ENCODE assay signal across 9 cellular contexts in the genomic region with DNA sequence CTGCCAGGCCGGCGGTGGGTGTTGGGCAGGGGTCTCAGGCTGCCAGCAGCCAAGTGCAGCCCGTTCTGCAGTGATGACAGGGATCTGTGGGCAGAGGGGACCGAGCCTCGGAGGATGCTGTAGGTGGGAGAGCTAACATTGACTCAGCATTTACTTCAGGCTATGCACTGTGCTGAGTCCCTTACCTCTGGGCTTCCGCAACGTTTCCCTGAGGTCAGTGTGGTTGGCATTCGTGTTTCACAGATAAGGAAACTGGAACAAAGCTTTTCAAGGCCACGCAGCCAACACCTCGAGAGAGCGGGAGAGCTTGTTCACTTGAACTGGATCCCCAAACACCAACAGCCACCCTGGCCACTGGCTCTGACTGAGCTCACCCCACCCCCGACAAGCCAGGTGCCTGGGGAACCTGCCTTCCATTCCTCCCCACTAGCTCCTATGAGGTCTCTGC. TPM values are rescaled to one million over a fixed set of nuclear protein-coding genes. Genes with fewer than 3 reads are reported as not detected.
DNase-seq lines count a peak whose midpoint lies in the region; ATAC-seq, FAIRE-seq and TF ChIP-seq lines count a peak whose summit lies in the region.
"Had no signal": no experiment of that assay in that cellular context is flagged by ENCODE, and none has a peak within 500 bp of the region (broad histone marks: within the 10 kb centered on the region; RNA-seq: fewer than 3 reads in every experiment).

No MANE protein-coding gene starts in this region.

- peak; percentile 41 for ATAC-seq in HG02852 (IDR thresholded peaks at IDR 0.05; ENCODE audit: unreplicated experiment)
- ATAC-seq in T-helper 17 cell: peak; percentile 63
- no peak for ATAC-seq in HG02870 (IDR thresholded peaks at IDR 0.05; ENCODE audit: unreplicated experiment)

- H3K23ac ChIP-seq in H1 (ENCODE audit: insufficient read length): no peak overlapping the region

- H3K9ac ChIP-seq in H1 (replicated peaks in 1 of 4; ENCODE audit: extremely low read depth in 1 of 4, low read depth in 3 of 4, low read length in 3 of 4) (peak overlapping the region in 1 of 4 experiments; percentile 32; a peak in 2 of 7 replicates), neural cell (ENCODE audit: low read length) (peak overlapping the region; percentile 69)

- H2AK5ac ChIP-seq in H1 (ENCODE audit: low read depth, low read length): 0 out of 2 replicates have a peak overlapping the region, but pooled peaks have one; percentile 68

- peak; percentile 63 for DNase-seq in G401 (ENCODE audit: low spot score)
- DNase-seq in T-helper 17 cell: peak in 1 of 3 donors; percentile 51
- DNase-seq in H1 (ENCODE audit: low read depth in 1 of 2, low spot score in 2 of 2): no peak
- no peak for DNase-seq in hepatic stellate cell (ENCODE audit: low spot score)
- no peak for DNase-seq in SK-N-DZ (ENCODE audit: low spot score)

- peak overlapping the region; percentile 97; the same call in 1 of the 2 replicates for H2BK15ac ChIP-seq in H1 (ENCODE audit: low read length)

- H3K4me3 ChIP-seq in H1 (ENCODE audit: extremely low read depth in 1 of 4, insufficient read depth in 2 of 4, low read depth in 3 of 4, low read length in 4 of 4) (peak overlapping the region; percentile 47 to 66 (median 58)), neural cell (ENCODE audit: low read length) (peak overlapping the region; percentile 75)

- H3K4me1 ChIP-seq in H1 (replicated peaks in 1 of 4; ENCODE audit: control insufficient read depth in 3 of 4, insufficient read depth in 4 of 4, low read length in 3 of 4): peaks cover 3 to 10% (median 7%) of the 10 kb centered on the region in 4 experiments

- H3K23me2 ChIP-seq in H1 (ENCODE audit: low read depth, low read length): peaks cover 19% of the 10 kb centered on the region

- TF ChIP-seq EP300 in H1 (IDR thresholded peaks at IDR 0.05; ENCODE audit: borderline replicate concordance in 1 of 2, low read depth in 2 of 2, low read length in 2 of 2): no peak
- TF ChIP-seq EP300 in neural cell (conservative IDR thresholded peaks at IDR 0.05; ENCODE audit: poor library complexity, severe bottlenecking): no peak

- H3K36me3 ChIP-seq in H1 (ENCODE audit: control insufficient read depth in 2 of 4, insufficient read depth in 4 of 4, low read length in 3 of 4) (no peaks in the 10 kb centered on the region), neural cell (ENCODE audit: insufficient read depth, low read length) (no peaks in the 10 kb centered on the region)

- WGBS in H1 (ENCODE audit: extremely low coverage in 1 of 2, insufficient coverage in 1 of 2, insufficient read length in 1 of 2, insufficient replicate concordance in 2 of 2, low coverage in 1 of 2, low lambda C conversion rate in 2 of 2, missing lambda C conversion rate in 1 of 2), 2 experiments: 48% methylated on average over 12 of the region's 12 CpGs; no CpG with 5 or more reads in 1 of the 2 experiments

- CTCF ChIA-PET in H1 (lab: Charles Lee; ENCODE audit: partially characterized antibody): interaction anchor here (0.9 to 1.3 kb wide), 2 partner anchors 17 to 35 kb away, joined by 3 to 4 read pairs; no protein-coding TSS in a partner anchor

- H2BK120ac ChIP-seq in H1 (replicated peaks; ENCODE audit: low read depth, low read length): no peak overlapping the region

- H3K18ac ChIP-seq in H1 (ENCODE audit: extremely low read depth, low read length): no peak overlapping the region

- TF ChIP-seq RAD21 in H1 (IDR thresholded peaks at IDR 0.05 in 1 of 2, conservative IDR thresholded peaks at IDR 0.05 in 1 of 2; ENCODE audit: low read depth in 2 of 2, low read length in 2 of 2) (no peak), neural cell (conservative IDR thresholded peaks at IDR 0.05) (no peak)

- H4K5ac ChIP-seq in H1 (ENCODE audit: insufficient read length, low read depth, low read length): no peak overlapping the region

- in situ Hi-C loops in G401 (cut with HindIII; ENCODE audit: low sequenced_read_pairs): no loop called here

- POLR2A ChIA-PET in H1 (lab: Charles Lee; ENCODE audit: partially characterized antibody): interaction anchor here (1.4 kb wide), 1 partner anchor 13 kb away, joined by 6 read pairs; no protein-coding TSS in a partner anchor

- H2BK5ac ChIP-seq in H1 (ENCODE audit: low read depth, low read length): no peak overlapping the region; the same call in 1 of the 2 replicates

- H3K36me3 Mint-ChIP-seq in T-helper 17 cell (ENCODE audit: low read depth): no peaks in the 10 kb centered on the region

- H3K9me3 ChIP-seq in T-helper 17 cell (ENCODE audit: control insufficient read depth, low read length, poor library complexity, severe bottlenecking) (no peaks in the 10 kb centered on the region), H1 (ENCODE audit: insufficient read depth in 2 of 2, low read depth in 1 of 2, low read length in 1 of 2) (no peaks in the 10 kb centered on the region), neural cell (ENCODE audit: low read length) (no peaks in the 10 kb centered on the region)

- H2BK20ac ChIP-seq in H1 (ENCODE audit: low read length): no peak overlapping the region

- H3K27ac Mint-ChIP-seq in T-helper 17 cell: peak overlapping the region; percentile 83

- no peak overlapping the region for H3K4ac ChIP-seq in H1 (replicated peaks; ENCODE audit: insufficient read length, low read depth, low read length)

- H3K4me1 Mint-ChIP-seq in T-helper 17 cell: peaks cover 5% of the 10 kb centered on the region

- H3K79me2 ChIP-seq in H1 (ENCODE audit: control insufficient read depth in 1 of 2, insufficient read depth in 2 of 2, low read length in 2 of 2) (no peaks in the 10 kb centered on the region), neural cell (replicated peaks; ENCODE audit: insufficient read depth, low read length) (no peaks in the 10 kb centered on the region)

- H3K4me2 ChIP-seq in H1 (ENCODE audit: insufficient read depth in 1 of 2, low read depth in 2 of 2, low read length in 2 of 2): peak overlapping the region; percentile 84 to 91
- H3K4me2 ChIP-seq in neural cell (ENCODE audit: low read length): no peak overlapping the region

- H2BK12ac ChIP-seq in H1 (ENCODE audit: low read depth, low read length): peak overlapping the region; percentile 80; the same call in 1 of the 2 replicates

- H3K79me1 ChIP-seq in H1 (ENCODE audit: low read depth, low read length): no peaks in the 10 kb centered on the region

- no peak for TF ChIP-seq POLR2A in H1 (IDR thresholded peaks at IDR 0.05; ENCODE audit: control extremely low read depth in 1 of 2, low read depth in 2 of 2, low read length in 2 of 2)

- peak overlapping the region; percentile 82 for H3K4me3 Mint-ChIP-seq in T-helper 17 cell

- peak overlapping the region; percentile 80; the same call in 1 of the 2 replicates for H2AFZ ChIP-seq in H1 (ENCODE audit: low read length)
- H2AFZ ChIP-seq in neural cell (ENCODE audit: low read depth, low read length): peak overlapping the region; percentile 89

- no peaks in the 10 kb centered on the region for H3K27me3 Mint-ChIP-seq in T-helper 17 cell

- H3K56ac ChIP-seq in H1 (replicated peaks; ENCODE audit: insufficient read length, low read depth, low read length): no peak overlapping the region

- H3K9me2 ChIP-seq in neural cell (ENCODE audit: insufficient read depth, low read length): no peaks in the 10 kb centered on the region

- no peaks in the 10 kb centered on the region for H3F3A ChIP-seq in neural cell (ENCODE audit: insufficient read depth, low read length, poor library complexity, severe bottlenecking)

- H3K27ac ChIP-seq in H1 (ENCODE audit: low read depth, low read length) (no peak overlapping the region), neural cell (ENCODE audit: low read length) (no peak overlapping the region)

- H4K8ac ChIP-seq in H1 (ENCODE audit: extremely low read depth, insufficient read depth, low read length): peak overlapping the region; percentile 63

- no peak for TF ChIP-seq CTCF in H1 (IDR thresholded peaks at IDR 0.05; ENCODE audit: control extremely low read depth in 1 of 3, insufficient read depth in 1 of 3, low read depth in 1 of 3, low read length in 3 of 3)
- no peak for TF ChIP-seq CTCF in neural cell (IDR thresholded peaks at IDR 0.05; ENCODE audit: poor library complexity, severe bottlenecking)

- no peak overlapping the region for H4K91ac ChIP-seq in H1 (replicated peaks; ENCODE audit: insufficient read length, low read length)

- H4K20me1 ChIP-seq in H1 (replicated peaks in 1 of 2; ENCODE audit: control insufficient read depth in 1 of 2, insufficient read depth in 2 of 2, low read length in 2 of 2) (peaks cover 0 to 3% of the 10 kb centered on the region in 2 experiments), neural cell (ENCODE audit: insufficient read depth) (no peaks in the 10 kb centered on the region)

- no peak overlapping the region for H3K14ac ChIP-seq in H1 (ENCODE audit: insufficient read length)

- peaks cover 0 to 18% (median 11%) of the 10 kb centered on the region in 4 experiments; a peak in 6 of 7 replicates for H3K27me3 ChIP-seq in H1 (replicated peaks in 1 of 4; ENCODE audit: control insufficient read depth in 3 of 4, extremely low read depth in 1 of 4, insufficient read depth in 3 of 4, low read length in 3 of 4)
- peaks cover 4% of the 10 kb centered on the region for H3K27me3 ChIP-seq in neural cell (ENCODE audit: insufficient read depth, low read depth, low read length)

- FAIRE-seq in H1 (lab: Jason Lieb, UNC): no peak

RNA-seq across cellular contexts. Expression of a gene that starts 0.8 kb away (rescaled TPM):
- not detected in 2 replicates for total RNA-seq in G401 (2014; rRNA removed; shearing (Covaris generic))
- not detected for total RNA-seq in T-helper 17 cell
- not detected in 2 replicates for total RNA-seq in H1 (2021; fragmentation: NEBNext Ultra II Directional; extraction: Animal tissue kit (Norgen Biotek cat#: 25700))
- polyA plus RNA-seq in H1 (2011; rRNA removed): 0.05 TPM in 1 of 2 replicates, not detected in the other
- not detected for polyA plus RNA-seq in H1 (2011; cell fraction: cytosol; rRNA removed)
- polyA plus RNA-seq in H1 (2011; cell fraction: nucleus; rRNA removed): 0.09 TPM
- polyA plus RNA-seq in H1 (2012, experiment 1 of 2): not detected in 4 replicates
- polyA plus RNA-seq in H1 (2012, experiment 2 of 2): not detected
- polyA plus RNA-seq in H1 (2013, experiment 1 of 2): not detected
- not detected for polyA plus RNA-seq in H1 (2013, experiment 2 of 2)
- 0.32 TPM in 1 of 2 replicates, not detected in the other for polyA minus RNA-seq in H1 (2011; rRNA and poly(A)+ RNA removed)
- not detected for polyA minus RNA-seq in H1 (2011; cell fraction: cytosol; rRNA and poly(A)+ RNA removed)
- polyA minus RNA-seq in H1 (2011; cell fraction: nucleus; rRNA and poly(A)+ RNA removed): not detected
- not detected in 2 replicates for polyA plus RNA-seq in neural cell
- polyA minus RNA-seq in neural cell: not detected in 2 replicates
- polyA plus RNA-seq in SK-N-DZ (2014; cell fraction: cytosol; rRNA removed): not detected in 2 replicates
- not detected in 2 replicates for polyA plus RNA-seq in SK-N-DZ (2014; cell fraction: nucleus; rRNA removed)

RNA-seq across cellular contexts. Expression of a gene that starts 27.3 kb away (rescaled TPM):
- not detected in 2 replicates for total RNA-seq in G401 (2014; rRNA removed; shearing (Covaris generic))
- not detected for total RNA-seq in T-helper 17 cell
- total RNA-seq in H1 (2021; fragmentation: NEBNext Ultra II Directional; extraction: Animal tissue kit (Norgen Biotek cat#: 25700)): 0.19 and 0.55 TPM in 2 replicates
- polyA plus RNA-seq in H1 (2011; rRNA removed): 0.15 and 0.17 TPM in 2 replicates
- 0.06 TPM for polyA plus RNA-seq in H1 (2011; cell fraction: cytosol; rRNA removed)
- polyA plus RNA-seq in H1 (2011; cell fraction: nucleus; rRNA removed): 0.09 TPM
- 0.08 to 0.16 TPM (median 0.10 TPM) in 4 replicates for polyA plus RNA-seq in H1 (2012, experiment 1 of 2)
- polyA plus RNA-seq in H1 (2012, experiment 2 of 2): 0.10 TPM
- 0.08 TPM for polyA plus RNA-seq in H1 (2013, experiment 1 of 2)
- 0.07 TPM for polyA plus RNA-seq in H1 (2013, experiment 2 of 2)
- polyA minus RNA-seq in H1 (2011; rRNA and poly(A)+ RNA removed): 0.17 and 0.35 TPM in 2 replicates
- polyA minus RNA-seq in H1 (2011; cell fraction: cytosol; rRNA and poly(A)+ RNA removed): not detected
- 0.20 TPM for polyA minus RNA-seq in H1 (2011; cell fraction: nucleus; rRNA and poly(A)+ RNA removed)
- 19.2 and 22.7 TPM in 2 replicates for polyA plus RNA-seq in neural cell
- 87.4 and 95.9 TPM in 2 replicates for polyA minus RNA-seq in neural cell
- polyA plus RNA-seq in SK-N-DZ (2014; cell fraction: cytosol; rRNA removed): 7.0 and 10.3 TPM in 2 replicates
- polyA plus RNA-seq in SK-N-DZ (2014; cell fraction: nucleus; rRNA removed): 3.8 and 5.1 TPM in 2 replicates
- total RNA-seq: renal cortical epithelial cell had no signal
